In genomic region chr20:15792855-15793254, GRCh38 we compare ENCODE assay signal across 11 cellular contexts.
"Had no signal": no experiment of that assay in that cellular context is flagged by ENCODE, and none has a peak within 500 bp of the region (broad histone marks: within the 10 kb centered on the region; RNA-seq: fewer than 3 reads in every experiment).

No MANE protein-coding gene starts in this region.

- DNase-seq: GM23248, GOT3, H7, H9, HCEC 1CT, HFFc6 had no signal

- FAIRE-seq: H1, H54 had no signal

- H3K4me3 ChIP-seq: GM23248, GM23338, HAP-1 had no signal

- ATAC-seq: GM23338, HCT116 had no signal

- H3K9me3 ChIP-seq: HAP-1 had no signal

- H2AFZ ChIP-seq: GM23248, GM23338 had no signal

- H3K4me2 ChIP-seq: GM23338 had no signal

- H3K9ac ChIP-seq: GM23248 had no signal

- H3K27ac ChIP-seq: GM23248 had no signal

- H3K36me3 ChIP-seq: HAP-1 had no signal
